In the genomic region with DNA sequence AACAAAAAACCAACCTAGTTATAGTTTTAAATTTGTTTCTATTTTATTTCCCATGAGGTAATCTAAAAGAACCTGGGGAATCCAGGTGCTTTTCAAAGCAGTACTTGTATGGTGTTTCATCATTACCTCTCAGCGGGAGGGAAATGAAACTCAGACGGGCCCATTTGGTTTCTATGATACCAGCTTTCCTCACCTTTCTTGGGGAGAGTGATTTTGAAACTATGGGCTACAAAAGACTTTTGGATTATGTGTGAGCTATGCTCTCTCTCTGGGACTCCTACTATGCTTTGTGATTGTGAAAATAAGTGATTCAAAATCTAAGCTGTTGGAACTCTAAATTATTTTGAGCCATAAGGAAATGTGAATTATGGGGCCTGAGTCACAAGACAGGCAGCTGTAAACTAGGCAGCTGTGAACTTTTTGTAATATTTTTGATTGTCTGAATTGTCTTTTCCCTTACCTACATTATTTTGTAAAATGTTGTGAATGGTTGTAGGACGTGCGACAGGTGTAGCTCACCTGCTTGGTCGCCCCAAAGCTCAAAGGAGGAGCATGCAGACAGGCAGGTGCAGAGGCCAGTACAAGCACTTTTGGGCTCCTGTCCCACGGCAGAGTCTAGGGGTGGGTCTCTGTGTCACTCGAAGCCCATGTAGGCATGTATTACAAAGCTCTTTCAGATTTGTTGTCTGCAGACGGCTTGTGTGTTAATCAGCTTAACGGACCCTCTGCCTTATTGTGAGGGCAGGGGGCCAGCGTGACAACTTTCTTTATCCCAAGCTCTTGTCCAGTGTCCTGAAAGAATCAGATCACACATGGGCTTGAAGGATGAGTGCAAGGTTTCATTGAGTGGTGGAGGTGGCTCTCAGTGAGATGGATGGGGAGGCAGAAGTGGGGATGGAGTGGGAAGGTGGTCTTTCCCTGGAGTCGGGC, we compare ENCODE assay signal across 1 cellular context.
TF ChIP-seq lines count a peak whose summit lies in the region.

No MANE protein-coding gene starts in this region.

TF ChIP-seq in HepG2, 621 proteins besides CTCF, POLR2A, EP300 and RAD21 (continued from another document):
- TF ChIP-seq KDM2A (CRISPR knock-in tag; IDR thresholded peaks at IDR 0.05; ENCODE audit: borderline replicate concordance, low read depth) (no peak), HNF4A (CRISPR knock-in tag; IDR thresholded peaks at IDR 0.05) (no peak), KLF16 (CRISPR knock-in tag; IDR thresholded peaks at IDR 0.05) (no peak), CCAR2 (optimal IDR thresholded peaks at IDR 0.05; ENCODE audit: low read depth, low read length) (no peak), FOXP1 (IDR thresholded peaks at IDR 0.05) (no peak), FOXP1 (CRISPR knock-in tag; IDR thresholded peaks at IDR 0.05) (no peak), STAT5B (CRISPR knock-in tag; IDR thresholded peaks at IDR 0.05) (no peak), ZNF891 (CRISPR knock-in tag; IDR thresholded peaks at IDR 0.05) (no peak), MLLT10 (CRISPR knock-in tag; IDR thresholded peaks at IDR 0.05) (no peak), U2AF2 (IDR thresholded peaks at IDR 0.05; ENCODE audit: low read depth, low read length) (no peak), RBM22 (optimal IDR thresholded peaks at IDR 0.05; ENCODE audit: low read length) (no peak)
